In genomic region chr1:226109829-226110248, GRCh38 we compare ENCODE assay signal across 8 cellular contexts. TPM values are rescaled to one million over a fixed set of nuclear protein-coding genes. Genes with fewer than 3 reads are reported as not detected.
DNase-seq lines count a peak whose midpoint lies in the region; ATAC-seq and TF ChIP-seq lines count a peak whose summit lies in the region.

No MANE protein-coding gene starts in this region.

- peak; percentile 98 for ATAC-seq in HCT116

- peak overlapping the region; percentile 38 to 61 for H3K4me3 ChIP-seq in HCT116 (replicated peaks in 1 of 2; ENCODE audit: low read depth in 1 of 2, low read length in 2 of 2)
- peak overlapping the region; percentile 71 for H3K4me3 ChIP-seq in ovary
- H3K4me3 ChIP-seq in tibial artery = peak overlapping the region; percentile 66 to 98

- no peak for TF ChIP-seq EP300 in ovary (IDR thresholded peaks at IDR 0.05)

- CTCF ChIA-PET in HCT116 (lab: Charles Lee) = interaction anchor here (0.9 to 2.0 kb wide), 4 partner anchors 11 to 223 kb away, joined by 3 to 6 read pairs (median 3); no protein-coding TSS in a partner anchor

- H3K36me3 Mint-ChIP-seq in activated naive CD8-positive, alpha-beta T cell = no peaks in the 10 kb centered on the region

- peak overlapping the region; percentile 67 for H3K9ac ChIP-seq in HCT116 (ENCODE audit: low read length)

- BruUV-seq in HCT116 (replicated peaks; lab: Mats Ljungman, UMichigan) = no TSS peak

- H3K36me3 ChIP-seq in HCT116 (ENCODE audit: control insufficient read depth in 1 of 2, insufficient read depth in 2 of 2, low read length in 2 of 2) (no peaks in the 10 kb centered on the region), ovary (no peaks in the 10 kb centered on the region), tibial artery (no peaks in the 10 kb centered on the region)

- H3K27ac ChIP-seq in HCT116 (ENCODE audit: low read depth, low read length) (peak overlapping the region; percentile 51; the same call in 1 of the 2 replicates), ovary (peak overlapping the region; percentile 94 to 95), tibial artery (peak overlapping the region; percentile 97 to 99)

- intact Hi-C loops in HCT116 (cut with micrococcal nuclease) (no loop called here), head of caudate nucleus (cut with DNase I) (no loop called here), ovary (cut with DNase I) (no loop called here), tibial artery (cut with DNase I; ENCODE audit: low total_unique reads) (loop anchor here (2.0 kb wide), 1 partner anchor 47 kb away; the partner anchor contains the start of gene H3-3A)

- POLR2A ChIA-PET in HCT116 (lab: Charles Lee) = interaction anchor here (1.0 to 1.2 kb wide), 2 partner anchors 16 to 111 kb away, joined by 3 read pairs; partner anchors contain the start of gene SDE2

- RAD21 ChIA-PET in HCT116 (lab: Charles Lee; ENCODE audit: low non-redundant PET in 1 of 2, low total read pairs in 2 of 2, uncharacterized antibody in 2 of 2, unreplicated experiment in 2 of 2) = no interaction called here

- peak overlapping the region; percentile 85 for H3K27ac Mint-ChIP-seq in activated naive CD8-positive, alpha-beta T cell

- no peaks in the 10 kb centered on the region for H3K27me3 ChIP-seq in HCT116 (ENCODE audit: insufficient read depth, low read length)
- H3K27me3 ChIP-seq in ovary = no peaks in the 10 kb centered on the region
- no peaks in the 10 kb centered on the region for H3K27me3 ChIP-seq in tibial artery

- no peak overlapping the region for H2AFZ ChIP-seq in HCT116 (ENCODE audit: low read depth, low read length, poor library complexity, severe bottlenecking)

- WGBS in ovary, 3 donors = 1% methylated on average over 18 to 57 of the region's 57 CpGs

- H4K20me1 ChIP-seq in HCT116 (ENCODE audit: insufficient read depth) = no peaks in the 10 kb centered on the region

- TF ChIP-seq POLR2A in HCT116 (IDR thresholded peaks at IDR 0.05; ENCODE audit: borderline replicate concordance, extremely low read depth, insufficient read depth, insufficient read length) (no peak), ovary (IDR thresholded peaks at IDR 0.05) (peak; percentile 15)

- DNase-seq in GDM1 (lab: John Stamatoyannopoulos, UW) (peak; percentile 80), HCT116 (ENCODE audit: low read depth, low spot score) (peak; percentile 66), MV-4-11 (lab: John Stamatoyannopoulos, UW) (peak; percentile 75), SKM-1 (lab: John Stamatoyannopoulos, UW; ENCODE audit: unreplicated experiment) (peak; percentile 90), head of caudate nucleus (peak; percentile 80 to 97 (median 92)), ovary (peak; percentile 88 to 92 (median 90)), tibial artery (peak; percentile 87 to 93)

- no peaks in the 10 kb centered on the region for H3K27me3 Mint-ChIP-seq in activated naive CD8-positive, alpha-beta T cell

- H3K4me1 ChIP-seq in HCT116 (ENCODE audit: control insufficient read depth in 1 of 2, insufficient read depth in 2 of 2, low read length in 2 of 2) (peaks cover 19 to 23% of the 10 kb centered on the region in 2 experiments), ovary (ENCODE audit: insufficient read depth) (no peaks in the 10 kb centered on the region), tibial artery (peaks cover 0 to 30% (median 25%) of the 10 kb centered on the region in 4 donors)

- no peak for TF ChIP-seq RAD21 in HCT116 (IDR thresholded peaks at IDR 0.05; ENCODE audit: low read depth)

- no peaks in the 10 kb centered on the region for H3K9me2 ChIP-seq in HCT116 (ENCODE audit: insufficient read depth)

- H3K79me2 ChIP-seq in HCT116 (ENCODE audit: insufficient read depth, low read length) = no peaks in the 10 kb centered on the region

- H3K4me3 Mint-ChIP-seq in activated naive CD8-positive, alpha-beta T cell = peak overlapping the region; percentile 88

- peak overlapping the region; percentile 95 for H3K4me2 ChIP-seq in HCT116 (ENCODE audit: low read length)

- H3K9me3 ChIP-seq in HCT116 (ENCODE audit: control insufficient read depth in 1 of 2, insufficient read depth in 1 of 2, low read depth in 1 of 2, low read length in 2 of 2) = no peaks in the 10 kb centered on the region
- H3K9me3 ChIP-seq in ovary = no peaks in the 10 kb centered on the region
- no peaks in the 10 kb centered on the region for H3K9me3 ChIP-seq in tibial artery

- TF ChIP-seq CTCF in HCT116 (IDR thresholded peaks at IDR 0.05 in 2 of 3, conservative IDR thresholded peaks at IDR 0.05 in 1 of 3; ENCODE audit: borderline replicate concordance in 1 of 3, insufficient read depth in 1 of 3, low read depth in 2 of 3, low read length in 2 of 3) = 0 out of 6 replicates have a peak, but pooled peaks of 2 of the 3 experiments have one; percentile 3 to 13
- no peak for TF ChIP-seq CTCF in ovary (IDR thresholded peaks at IDR 0.05)
- TF ChIP-seq CTCF in tibial artery (IDR thresholded peaks at IDR 0.05) = peak in 1 of 2 experiments; percentile 41

- peaks cover 11% of the 10 kb centered on the region for H3K4me1 Mint-ChIP-seq in activated naive CD8-positive, alpha-beta T cell (ENCODE audit: low read depth)

- H3K9me3 Mint-ChIP-seq in activated naive CD8-positive, alpha-beta T cell (ENCODE audit: low read depth) = no peaks in the 10 kb centered on the region

TF ChIP-seq in HCT116, 20 proteins besides CTCF, POLR2A, EP300 and RAD21:
- TF ChIP-seq POLR2AphosphoS5 (IDR thresholded peaks at IDR 0.05; ENCODE audit: low read depth, low read length) = peak; percentile 62
- no peak for TF ChIP-seq CEBPB (IDR thresholded peaks at IDR 0.05; ENCODE audit: low read depth)
- peak; percentile 43; the same call in 1 of the 2 replicates for TF ChIP-seq MAX (IDR thresholded peaks at IDR 0.05)
- peak; percentile 57; the same call in 1 of the 2 replicates for TF ChIP-seq EGR1 (IDR thresholded peaks at IDR 0.05; ENCODE audit: low read depth)
TF ChIP-seq in HCT116: peak in this region for 3.

RNA-seq across cellular contexts. Expression of gene H3-3A, which starts 47.3 kb away (rescaled TPM):
- total RNA-seq in HCT116 (2021; ENCODE audit: unreplicated experiment) = 386 TPM
- polyA plus RNA-seq in HCT116 (2012) = 277 and 324 TPM in 2 replicates
- 100 to 1,000 TPM; 266 to 526 (median 420) TPM for total RNA-seq in ovary
- 100 to 1,000 TPM; 500 to 590 TPM for polyA plus RNA-seq in ovary

Comparison
In these comparisons a context has a peak if more than half of its experiments do, and no peak if none do; other contexts are left out.
1. Peak in every context shown above with its lines: DNase-seq, ATAC-seq, H3K4me3 ChIP-seq and H3K27ac ChIP-seq.
2. CTCF ChIP-seq: peak in HCT116 (2 of 3); none in ovary (0 of 3).